1 cellular context compared by ENCODE assay signal in the genomic region with DNA sequence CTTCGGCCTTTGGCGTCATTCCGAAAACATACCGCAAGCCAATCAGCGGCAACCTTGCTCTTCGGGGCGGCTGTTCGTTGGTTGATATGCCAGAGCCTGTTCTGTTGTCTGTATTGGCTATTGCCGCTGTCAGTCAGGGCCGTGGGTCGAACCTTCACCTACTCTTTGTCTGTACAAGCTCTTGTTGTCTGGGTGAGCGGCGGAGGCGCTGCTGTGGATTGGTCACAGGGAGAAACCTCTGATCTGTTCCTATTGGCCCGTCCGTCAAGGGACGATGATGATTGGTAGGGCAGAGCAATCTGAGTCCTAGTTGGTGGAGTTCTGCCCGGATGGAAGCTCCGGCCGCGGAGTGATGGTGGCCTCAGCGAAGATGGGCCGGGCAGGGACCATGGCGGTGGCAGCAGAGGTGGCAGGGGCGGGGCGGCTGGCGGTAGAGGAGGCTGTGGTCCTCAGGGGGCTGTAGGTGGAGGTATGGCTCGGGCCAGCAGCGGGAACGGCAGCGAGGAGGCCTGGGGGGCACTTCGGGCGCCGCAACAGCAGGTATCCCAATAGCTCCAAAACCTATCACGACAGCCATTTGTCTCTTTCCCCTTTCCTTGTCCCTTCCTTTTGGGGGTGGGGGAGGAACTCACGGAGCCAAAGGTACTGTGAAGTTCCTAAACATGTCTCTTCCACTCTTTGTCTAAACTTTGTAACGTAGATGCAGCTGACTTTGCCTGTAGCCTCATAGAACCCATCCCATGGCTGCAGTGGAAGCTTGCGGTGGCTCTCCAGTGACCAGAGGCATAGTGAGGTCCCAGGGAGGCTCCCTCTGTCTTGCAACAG.
A peak's percentile ranks its signal among the peaks of the same experiment; 100 is the strongest.
TF ChIP-seq lines count a peak whose summit lies in the region.

A gene (plus strand): TSS at position 307 of the 825 bp plus-strand sequence. CDS start 165 bp downstream, at position 472.

TF ChIP-seq in K562, 482 proteins besides CTCF, POLR2A, EP300 and RAD21 (continued from another document and continues in another):
- TF ChIP-seq, protein P1, sequence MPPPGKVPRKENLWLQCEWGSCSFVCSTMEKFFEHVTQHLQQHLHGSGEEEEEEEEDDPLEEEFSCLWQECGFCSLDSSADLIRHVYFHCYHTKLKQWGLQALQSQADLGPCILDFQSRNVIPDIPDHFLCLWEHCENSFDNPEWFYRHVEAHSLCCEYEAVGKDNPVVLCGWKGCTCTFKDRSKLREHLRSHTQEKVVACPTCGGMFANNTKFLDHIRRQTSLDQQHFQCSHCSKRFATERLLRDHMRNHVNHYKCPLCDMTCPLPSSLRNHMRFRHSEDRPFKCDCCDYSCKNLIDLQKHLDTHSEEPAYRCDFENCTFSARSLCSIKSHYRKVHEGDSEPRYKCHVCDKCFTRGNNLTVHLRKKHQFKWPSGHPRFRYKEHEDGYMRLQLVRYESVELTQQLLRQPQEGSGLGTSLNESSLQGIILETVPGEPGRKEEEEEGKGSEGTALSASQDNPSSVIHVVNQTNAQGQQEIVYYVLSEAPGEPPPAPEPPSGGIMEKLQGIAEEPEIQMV (tag; conservative IDR thresholded peaks at IDR 0.05; ENCODE audit: low read depth): 0 out of 2 replicates have a peak, but pooled peaks have one; percentile 17
- TF ChIP-seq GABPA (tag; conservative IDR thresholded peaks at IDR 0.05; ENCODE audit: low read depth) (peak; percentile 59), RFX7 (CRISPR knock-in tag; IDR thresholded peaks at IDR 0.05) (no peak), RBM15 (IDR thresholded peaks at IDR 0.05; ENCODE audit: insufficient read depth, low read length) (no peak), ELF2 (CRISPR knock-in tag; IDR thresholded peaks at IDR 0.05) (0 out of 2 replicates have a peak, but pooled peaks have one; percentile 28), YY1 (IDR thresholded peaks at IDR 0.05; ENCODE audit: borderline replicate concordance in 1 of 3, control insufficient read depth in 1 of 3, extremely low read depth in 1 of 3, insufficient read depth in 3 of 3, insufficient read length in 1 of 3, insufficient replicate concordance in 2 of 3, low read depth in 1 of 3, low read length in 2 of 3) (peak in 1 of 3 experiments; percentile 49), ZNF76 (CRISPR knock-in tag; IDR thresholded peaks at IDR 0.05; ENCODE audit: borderline replicate concordance) (no peak), RFX1 (IDR thresholded peaks at IDR 0.05) (peak; percentile 81), MBD2 (IDR thresholded peaks at IDR 0.05; ENCODE audit: borderline replicate concordance, low read depth) (peak; percentile 94), MEIS2 (IDR thresholded peaks at IDR 0.05; ENCODE audit: partially characterized antibody) (peak; percentile 58), CREB1 (IDR thresholded peaks at IDR 0.05) (peak; percentile 58; the same call in 1 of the 2 replicates), CREB1 (CRISPR knock-in tag; IDR thresholded peaks at IDR 0.05) (peak; percentile 71; the same call in 1 of the 2 replicates), TBP (optimal IDR thresholded peaks at IDR 0.05; ENCODE audit: low read depth, low read length) (peak; percentile 25), RBFOX2 (IDR thresholded peaks at IDR 0.05; ENCODE audit: low read depth, low read length) (peak; percentile 63), ZNF830 (CRISPR knock-in tag; IDR thresholded peaks at IDR 0.05) (0 out of 2 replicates have a peak, but pooled peaks have one; percentile 25), FOXJ2 (tag; IDR thresholded peaks at IDR 0.05) (peak; percentile 77; the same call in 1 of the 2 replicates), L3MBTL2 (IDR thresholded peaks at IDR 0.05) (peak; percentile 55; the same call in 1 of the 2 replicates), CREM (IDR thresholded peaks at IDR 0.05; ENCODE audit: low read depth) (peak; percentile 46; the same call in 1 of the 2 replicates), NEUROD1 (IDR thresholded peaks at IDR 0.05; ENCODE audit: borderline replicate concordance, low read depth, low read length, partially characterized antibody) (peak; percentile 73)
- TF ChIP-seq, protein P2, sequence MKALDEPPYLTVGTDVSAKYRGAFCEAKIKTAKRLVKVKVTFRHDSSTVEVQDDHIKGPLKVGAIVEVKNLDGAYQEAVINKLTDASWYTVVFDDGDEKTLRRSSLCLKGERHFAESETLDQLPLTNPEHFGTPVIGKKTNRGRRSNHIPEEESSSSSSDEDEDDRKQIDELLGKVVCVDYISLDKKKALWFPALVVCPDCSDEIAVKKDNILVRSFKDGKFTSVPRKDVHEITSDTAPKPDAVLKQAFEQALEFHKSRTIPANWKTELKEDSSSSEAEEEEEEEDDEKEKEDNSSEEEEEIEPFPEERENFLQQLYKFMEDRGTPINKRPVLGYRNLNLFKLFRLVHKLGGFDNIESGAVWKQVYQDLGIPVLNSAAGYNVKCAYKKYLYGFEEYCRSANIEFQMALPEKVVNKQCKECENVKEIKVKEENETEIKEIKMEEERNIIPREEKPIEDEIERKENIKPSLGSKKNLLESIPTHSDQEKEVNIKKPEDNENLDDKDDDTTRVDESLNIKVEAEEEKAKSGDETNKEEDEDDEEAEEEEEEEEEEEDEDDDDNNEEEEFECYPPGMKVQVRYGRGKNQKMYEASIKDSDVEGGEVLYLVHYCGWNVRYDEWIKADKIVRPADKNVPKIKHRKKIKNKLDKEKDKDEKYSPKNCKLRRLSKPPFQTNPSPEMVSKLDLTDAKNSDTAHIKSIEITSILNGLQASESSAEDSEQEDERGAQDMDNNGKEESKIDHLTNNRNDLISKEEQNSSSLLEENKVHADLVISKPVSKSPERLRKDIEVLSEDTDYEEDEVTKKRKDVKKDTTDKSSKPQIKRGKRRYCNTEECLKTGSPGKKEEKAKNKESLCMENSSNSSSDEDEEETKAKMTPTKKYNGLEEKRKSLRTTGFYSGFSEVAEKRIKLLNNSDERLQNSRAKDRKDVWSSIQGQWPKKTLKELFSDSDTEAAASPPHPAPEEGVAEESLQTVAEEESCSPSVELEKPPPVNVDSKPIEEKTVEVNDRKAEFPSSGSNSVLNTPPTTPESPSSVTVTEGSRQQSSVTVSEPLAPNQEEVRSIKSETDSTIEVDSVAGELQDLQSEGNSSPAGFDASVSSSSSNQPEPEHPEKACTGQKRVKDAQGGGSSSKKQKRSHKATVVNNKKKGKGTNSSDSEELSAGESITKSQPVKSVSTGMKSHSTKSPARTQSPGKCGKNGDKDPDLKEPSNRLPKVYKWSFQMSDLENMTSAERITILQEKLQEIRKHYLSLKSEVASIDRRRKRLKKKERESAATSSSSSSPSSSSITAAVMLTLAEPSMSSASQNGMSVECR (CRISPR knock-in tag; IDR thresholded peaks at IDR 0.05): no peak
- TF ChIP-seq, protein P3, sequence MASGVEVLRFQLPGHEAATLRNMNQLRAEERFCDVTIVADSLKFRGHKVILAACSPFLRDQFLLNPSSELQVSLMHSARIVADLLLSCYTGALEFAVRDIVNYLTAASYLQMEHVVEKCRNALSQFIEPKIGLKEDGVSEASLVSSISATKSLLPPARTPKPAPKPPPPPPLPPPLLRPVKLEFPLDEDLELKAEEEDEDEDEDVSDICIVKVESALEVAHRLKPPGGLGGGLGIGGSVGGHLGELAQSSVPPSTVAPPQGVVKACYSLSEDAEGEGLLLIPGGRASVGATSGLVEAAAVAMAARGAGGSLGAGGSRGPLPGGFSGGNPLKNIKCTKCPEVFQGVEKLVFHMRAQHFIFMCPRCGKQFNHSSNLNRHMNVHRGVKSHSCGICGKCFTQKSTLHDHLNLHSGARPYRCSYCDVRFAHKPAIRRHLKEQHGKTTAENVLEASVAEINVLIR (CRISPR knock-in tag; IDR thresholded peaks at IDR 0.05): peak; percentile 54
- TF ChIP-seq, protein P4, sequence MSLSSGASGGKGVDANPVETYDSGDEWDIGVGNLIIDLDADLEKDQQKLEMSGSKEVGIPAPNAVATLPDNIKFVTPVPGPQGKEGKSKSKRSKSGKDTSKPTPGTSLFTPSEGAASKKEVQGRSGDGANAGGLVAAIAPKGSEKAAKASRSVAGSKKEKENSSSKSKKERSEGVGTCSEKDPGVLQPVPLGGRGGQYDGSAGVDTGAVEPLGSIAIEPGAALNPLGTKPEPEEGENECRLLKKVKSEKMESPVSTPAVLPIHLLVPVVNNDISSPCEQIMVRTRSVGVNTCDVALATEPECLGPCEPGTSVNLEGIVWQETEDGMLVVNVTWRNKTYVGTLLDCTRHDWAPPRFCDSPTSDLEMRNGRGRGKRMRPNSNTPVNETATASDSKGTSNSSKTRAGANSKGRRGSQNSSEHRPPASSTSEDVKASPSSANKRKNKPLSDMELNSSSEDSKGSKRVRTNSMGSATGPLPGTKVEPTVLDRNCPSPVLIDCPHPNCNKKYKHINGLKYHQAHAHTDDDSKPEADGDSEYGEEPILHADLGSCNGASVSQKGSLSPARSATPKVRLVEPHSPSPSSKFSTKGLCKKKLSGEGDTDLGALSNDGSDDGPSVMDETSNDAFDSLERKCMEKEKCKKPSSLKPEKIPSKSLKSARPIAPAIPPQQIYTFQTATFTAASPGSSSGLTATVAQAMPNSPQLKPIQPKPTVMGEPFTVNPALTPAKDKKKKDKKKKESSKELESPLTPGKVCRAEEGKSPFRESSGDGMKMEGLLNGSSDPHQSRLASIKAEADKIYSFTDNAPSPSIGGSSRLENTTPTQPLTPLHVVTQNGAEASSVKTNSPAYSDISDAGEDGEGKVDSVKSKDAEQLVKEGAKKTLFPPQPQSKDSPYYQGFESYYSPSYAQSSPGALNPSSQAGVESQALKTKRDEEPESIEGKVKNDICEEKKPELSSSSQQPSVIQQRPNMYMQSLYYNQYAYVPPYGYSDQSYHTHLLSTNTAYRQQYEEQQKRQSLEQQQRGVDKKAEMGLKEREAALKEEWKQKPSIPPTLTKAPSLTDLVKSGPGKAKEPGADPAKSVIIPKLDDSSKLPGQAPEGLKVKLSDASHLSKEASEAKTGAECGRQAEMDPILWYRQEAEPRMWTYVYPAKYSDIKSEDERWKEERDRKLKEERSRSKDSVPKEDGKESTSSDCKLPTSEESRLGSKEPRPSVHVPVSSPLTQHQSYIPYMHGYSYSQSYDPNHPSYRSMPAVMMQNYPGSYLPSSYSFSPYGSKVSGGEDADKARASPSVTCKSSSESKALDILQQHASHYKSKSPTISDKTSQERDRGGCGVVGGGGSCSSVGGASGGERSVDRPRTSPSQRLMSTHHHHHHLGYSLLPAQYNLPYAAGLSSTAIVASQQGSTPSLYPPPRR (CRISPR knock-in tag; IDR thresholded peaks at IDR 0.05; ENCODE audit: borderline replicate concordance): no peak
- TF ChIP-seq, protein P5, sequence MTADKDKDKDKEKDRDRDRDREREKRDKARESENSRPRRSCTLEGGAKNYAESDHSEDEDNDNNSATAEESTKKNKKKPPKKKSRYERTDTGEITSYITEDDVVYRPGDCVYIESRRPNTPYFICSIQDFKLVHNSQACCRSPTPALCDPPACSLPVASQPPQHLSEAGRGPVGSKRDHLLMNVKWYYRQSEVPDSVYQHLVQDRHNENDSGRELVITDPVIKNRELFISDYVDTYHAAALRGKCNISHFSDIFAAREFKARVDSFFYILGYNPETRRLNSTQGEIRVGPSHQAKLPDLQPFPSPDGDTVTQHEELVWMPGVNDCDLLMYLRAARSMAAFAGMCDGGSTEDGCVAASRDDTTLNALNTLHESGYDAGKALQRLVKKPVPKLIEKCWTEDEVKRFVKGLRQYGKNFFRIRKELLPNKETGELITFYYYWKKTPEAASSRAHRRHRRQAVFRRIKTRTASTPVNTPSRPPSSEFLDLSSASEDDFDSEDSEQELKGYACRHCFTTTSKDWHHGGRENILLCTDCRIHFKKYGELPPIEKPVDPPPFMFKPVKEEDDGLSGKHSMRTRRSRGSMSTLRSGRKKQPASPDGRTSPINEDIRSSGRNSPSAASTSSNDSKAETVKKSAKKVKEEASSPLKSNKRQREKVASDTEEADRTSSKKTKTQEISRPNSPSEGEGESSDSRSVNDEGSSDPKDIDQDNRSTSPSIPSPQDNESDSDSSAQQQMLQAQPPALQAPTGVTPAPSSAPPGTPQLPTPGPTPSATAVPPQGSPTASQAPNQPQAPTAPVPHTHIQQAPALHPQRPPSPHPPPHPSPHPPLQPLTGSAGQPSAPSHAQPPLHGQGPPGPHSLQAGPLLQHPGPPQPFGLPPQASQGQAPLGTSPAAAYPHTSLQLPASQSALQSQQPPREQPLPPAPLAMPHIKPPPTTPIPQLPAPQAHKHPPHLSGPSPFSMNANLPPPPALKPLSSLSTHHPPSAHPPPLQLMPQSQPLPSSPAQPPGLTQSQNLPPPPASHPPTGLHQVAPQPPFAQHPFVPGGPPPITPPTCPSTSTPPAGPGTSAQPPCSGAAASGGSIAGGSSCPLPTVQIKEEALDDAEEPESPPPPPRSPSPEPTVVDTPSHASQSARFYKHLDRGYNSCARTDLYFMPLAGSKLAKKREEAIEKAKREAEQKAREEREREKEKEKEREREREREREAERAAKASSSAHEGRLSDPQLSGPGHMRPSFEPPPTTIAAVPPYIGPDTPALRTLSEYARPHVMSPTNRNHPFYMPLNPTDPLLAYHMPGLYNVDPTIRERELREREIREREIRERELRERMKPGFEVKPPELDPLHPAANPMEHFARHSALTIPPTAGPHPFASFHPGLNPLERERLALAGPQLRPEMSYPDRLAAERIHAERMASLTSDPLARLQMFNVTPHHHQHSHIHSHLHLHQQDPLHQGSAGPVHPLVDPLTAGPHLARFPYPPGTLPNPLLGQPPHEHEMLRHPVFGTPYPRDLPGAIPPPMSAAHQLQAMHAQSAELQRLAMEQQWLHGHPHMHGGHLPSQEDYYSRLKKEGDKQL (CRISPR knock-in tag; IDR thresholded peaks at IDR 0.05; ENCODE audit: borderline replicate concordance): no peak
- TF ChIP-seq, protein P6, sequence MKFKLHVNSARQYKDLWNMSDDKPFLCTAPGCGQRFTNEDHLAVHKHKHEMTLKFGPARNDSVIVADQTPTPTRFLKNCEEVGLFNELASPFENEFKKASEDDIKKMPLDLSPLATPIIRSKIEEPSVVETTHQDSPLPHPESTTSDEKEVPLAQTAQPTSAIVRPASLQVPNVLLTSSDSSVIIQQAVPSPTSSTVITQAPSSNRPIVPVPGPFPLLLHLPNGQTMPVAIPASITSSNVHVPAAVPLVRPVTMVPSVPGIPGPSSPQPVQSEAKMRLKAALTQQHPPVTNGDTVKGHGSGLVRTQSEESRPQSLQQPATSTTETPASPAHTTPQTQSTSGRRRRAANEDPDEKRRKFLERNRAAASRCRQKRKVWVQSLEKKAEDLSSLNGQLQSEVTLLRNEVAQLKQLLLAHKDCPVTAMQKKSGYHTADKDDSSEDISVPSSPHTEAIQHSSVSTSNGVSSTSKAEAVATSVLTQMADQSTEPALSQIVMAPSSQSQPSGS (CRISPR knock-in tag; IDR thresholded peaks at IDR 0.05): no peak
- TF ChIP-seq, protein P7, sequence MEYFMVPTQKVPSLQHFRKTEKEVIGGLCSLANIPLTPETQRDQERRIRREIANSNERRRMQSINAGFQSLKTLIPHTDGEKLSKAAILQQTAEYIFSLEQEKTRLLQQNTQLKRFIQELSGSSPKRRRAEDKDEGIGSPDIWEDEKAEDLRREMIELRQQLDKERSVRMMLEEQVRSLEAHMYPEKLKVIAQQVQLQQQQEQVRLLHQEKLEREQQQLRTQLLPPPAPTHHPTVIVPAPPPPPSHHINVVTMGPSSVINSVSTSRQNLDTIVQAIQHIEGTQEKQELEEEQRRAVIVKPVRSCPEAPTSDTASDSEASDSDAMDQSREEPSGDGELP (CRISPR knock-in tag; IDR thresholded peaks at IDR 0.05; ENCODE audit: borderline replicate concordance): peak; percentile 12; the same call in 1 of the 2 replicates
- TF ChIP-seq, protein P8, sequence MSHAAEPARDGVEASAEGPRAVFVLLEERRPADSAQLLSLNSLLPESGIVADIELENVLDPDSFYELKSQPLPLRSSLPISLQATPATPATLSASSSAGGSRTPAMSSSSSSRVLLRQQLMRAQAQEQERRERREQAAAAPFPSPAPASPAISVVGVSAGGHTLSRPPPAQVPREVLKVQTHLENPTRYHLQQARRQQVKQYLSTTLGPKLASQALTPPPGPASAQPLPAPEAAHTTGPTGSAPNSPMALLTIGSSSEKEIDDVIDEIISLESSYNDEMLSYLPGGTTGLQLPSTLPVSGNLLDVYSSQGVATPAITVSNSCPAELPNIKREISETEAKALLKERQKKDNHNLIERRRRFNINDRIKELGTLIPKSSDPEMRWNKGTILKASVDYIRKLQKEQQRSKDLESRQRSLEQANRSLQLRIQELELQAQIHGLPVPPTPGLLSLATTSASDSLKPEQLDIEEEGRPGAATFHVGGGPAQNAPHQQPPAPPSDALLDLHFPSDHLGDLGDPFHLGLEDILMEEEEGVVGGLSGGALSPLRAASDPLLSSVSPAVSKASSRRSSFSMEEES (CRISPR knock-in tag; IDR thresholded peaks at IDR 0.05): no peak
